ENCODE assay signal across 9 cellular contexts in genomic region chr4:137532869-137533236, GRCh38.
DNase-seq lines count a peak whose midpoint lies in the region; ATAC-seq and TF ChIP-seq lines count a peak whose summit lies in the region.
"Had no signal": no experiment of that assay in that cellular context is flagged by ENCODE, and none has a peak within 500 bp of the region (broad histone marks: within the 10 kb centered on the region; RNA-seq: fewer than 3 reads in every experiment).

No MANE protein-coding gene starts in this region.

- no peak overlapping the region for H2AFZ ChIP-seq in parathyroid adenoma

- peak; percentile 20 for DNase-seq in ELR (ENCODE audit: low read depth)
- DNase-seq in activated CD4-positive, alpha-beta T cell treated with anti-CD3 and anti-CD28 coated beads, Interleukin-2, amount 50 U/mL, for 4 hours: no peak
- DNase-seq in activated CD8-positive, alpha-beta memory T cell treated with anti-CD3 and anti-CD28 coated beads for 24 hours: no peak

- TF ChIP-seq CTCF in parathyroid adenoma (IDR thresholded peaks at IDR 0.05): no peak

- peak overlapping the region; percentile 45 for H3K4me2 ChIP-seq in parathyroid adenoma (ENCODE audit: low read length)

- no peaks in the 10 kb centered on the region for H3K4me1 ChIP-seq in duodenal mucosa (ENCODE audit: control insufficient read depth in 1 of 2, insufficient read depth in 2 of 2, low read length in 2 of 2)
- H3K4me1 ChIP-seq in parathyroid adenoma: no peaks in the 10 kb centered on the region

- H3K27me3 ChIP-seq in duodenal mucosa (ENCODE audit: control insufficient read depth in 1 of 2, insufficient read depth in 2 of 2, low read length in 2 of 2): no peaks in the 10 kb centered on the region
- no peaks in the 10 kb centered on the region for H3K27me3 ChIP-seq in parathyroid adenoma (ENCODE audit: control insufficient read depth, insufficient read depth, low read length)

- no peaks in the 10 kb centered on the region for H3K79me2 ChIP-seq in parathyroid adenoma

- peak overlapping the region in 1 of 2 donors; percentile 23 for H3K9ac ChIP-seq in duodenal mucosa (ENCODE audit: low read depth in 1 of 2, low read length in 2 of 2)
- H3K9ac ChIP-seq in parathyroid adenoma: no peak overlapping the region

- H3K4me3 ChIP-seq in duodenal mucosa (ENCODE audit: low read depth in 1 of 2, low read length in 2 of 2) (peak overlapping the region; percentile 41 to 71), parathyroid adenoma (ENCODE audit: low read depth, low read length) (peak overlapping the region; percentile 47)

- peak; percentile 26 for ATAC-seq in HG03097 (IDR thresholded peaks at IDR 0.05; ENCODE audit: low FRiP score, unreplicated experiment)
- ATAC-seq in GM21825 (IDR thresholded peaks at IDR 0.05; ENCODE audit: unreplicated experiment): no peak
- ATAC-seq in GM21529 (IDR thresholded peaks at IDR 0.05; ENCODE audit: unreplicated experiment): no peak

- H3K36me3 ChIP-seq in duodenal mucosa (ENCODE audit: control insufficient read depth in 1 of 2, insufficient read depth in 2 of 2, low read length in 2 of 2) (no peaks in the 10 kb centered on the region), parathyroid adenoma (ENCODE audit: control insufficient read depth, insufficient read depth, low read length) (no peaks in the 10 kb centered on the region)

- H3K9me3 ChIP-seq in duodenal mucosa (ENCODE audit: control insufficient read depth in 1 of 2, low read length in 2 of 2) (no peaks in the 10 kb centered on the region), parathyroid adenoma (ENCODE audit: control insufficient read depth, low read length) (no peaks in the 10 kb centered on the region)

- H3K27ac ChIP-seq in duodenal mucosa (ENCODE audit: low read depth, low read length): peak overlapping the region; percentile 27
- peak overlapping the region; percentile 36 for H3K27ac ChIP-seq in parathyroid adenoma
- H3K27ac ChIP-seq: VCaP had no signal
